32 cellular contexts compared by ENCODE assay signal in genomic region chr3:186691676-186692075, GRCh38. TPM values are rescaled to one million over a fixed set of nuclear protein-coding genes. Genes with fewer than 3 reads are reported as not detected.
"Had no signal": no experiment of that assay in that cellular context is flagged by ENCODE, and none has a peak within 500 bp of the region (broad histone marks: within the 10 kb centered on the region; RNA-seq: fewer than 3 reads in every experiment).

No MANE protein-coding gene starts in this region.

- H3K27ac Mint-ChIP-seq: activated CD4-positive, alpha-beta T cell treated with anti-CD3 and anti-CD28 coated beads, Interleukin-2, amount 10 ng/mL, durations not matched to agents 24 days and 14 days; activated CD8-positive, alpha-beta T cell treated with anti-CD3 and anti-CD28 coated beads for 36 hours; activated naive CD4-positive, alpha-beta T cell treated with anti-CD3 and anti-CD28 coated beads, Interleukin-2, amount 50 U/mL, for 24 hours; activated naive CD8-positive, alpha-beta T cell treated with anti-CD3 and anti-CD28 coated beads, Interleukin-2, amount 10 ng/mL, durations not matched to agents 7 days and 5 days; activated T-cell treated with anti-CD3 and anti-CD28 coated beads, Interleukin-2, amount 50 U/mL, for 72 hours; activated T-helper 17 cell treated with anti-CD3 and anti-CD28 coated beads, Interleukin-2, amount 50 U/mL, for 72 hours; T-helper 1 cell treated with Interleukin-12 subunit alpha and Interleukin-12 subunit beta and Interleukin-4 antibody, amounts not matched to agents 30 μg/mL and 1 μg/mL, for 36 hours; T-helper 2 cell treated with Interferon-gamma antibody and Interleukin-4, amounts not matched to agents 5 μg/mL and 100 μg/mL, for 36 hours had no signal

- DNase-seq: activated CD4-positive, alpha-beta T cell treated with anti-CD3 and anti-CD28 coated beads, Interleukin-2, amount 10 ng/mL, durations not matched to agents 24 days and 14 days; activated CD4-positive, alpha-beta T cell treated with anti-CD3 and anti-CD28 coated beads, Interleukin-2, amount 50 U/mL, for 4 hours; activated CD8-positive, alpha-beta T cell treated with anti-CD3 and anti-CD28 coated beads for 36 hours; activated effector memory CD4-positive, alpha-beta T cell treated with anti-CD3 and anti-CD28 coated beads, Interleukin-2, amount 50 U/mL, for 16 hours; activated naive CD4-positive, alpha-beta T cell treated with Interleukin-2 at 50 U/mL for 16 hours; activated naive CD8-positive, alpha-beta T cell treated with anti-CD3 and anti-CD28 coated beads, Interleukin-2, amount 10 ng/mL, durations not matched to agents 7 days and 5 days; activated T-cell treated with anti-CD3 and anti-CD28 coated beads, Interleukin-2, amount 50 U/mL, for 1 hour; activated T-cell treated with anti-CD3 and anti-CD28 coated beads, Interleukin-2, amount 50 U/mL, for 72 hours; amygdala; Kasumi-1; KG1; NCI-H1048; NCI-H1105 treated with DMSO at 0.1 percent for 48 hours; NCI-H1436; NCI-H1694 treated with DMSO at 0.1 percent for 48 hours; NCI-H2029; NCI-H345; NCI-H524 treated with DMSO at 0.1 percent for 48 hours; RPMI8226; SHP77 treated with DMSO at 0.1 percent for 48 hours; SK-N-SH had no signal

- H3K4me3 ChIP-seq: ascending aorta, breast epithelium, SJSA1 had no signal

- H3K36me3 Mint-ChIP-seq: activated naive CD4-positive, alpha-beta T cell treated with anti-CD3 and anti-CD28 coated beads, Interleukin-2, amount 50 U/mL, for 24 hours; activated naive CD8-positive, alpha-beta T cell treated with anti-CD3 and anti-CD28 coated beads, Interleukin-2, amount 10 ng/mL, durations not matched to agents 7 days and 5 days had no signal

- ATAC-seq: activated CD8-positive, alpha-beta T cell treated with anti-CD3 and anti-CD28 coated beads for 36 hours; activated T-cell treated with anti-CD3 and anti-CD28 coated beads, Interleukin-2, amount 50 U/mL, for 72 hours; activated T-helper 17 cell treated with anti-CD3 and anti-CD28 coated beads, Interleukin-2, amount 50 U/mL, for 72 hours; Panc1 had no signal

- H3K4me1 Mint-ChIP-seq: activated naive CD4-positive, alpha-beta T cell treated with anti-CD3 and anti-CD28 coated beads, Interleukin-2, amount 50 U/mL, for 24 hours had no signal

- H3K4me3 Mint-ChIP-seq: activated CD4-positive, alpha-beta T cell treated with anti-CD3 and anti-CD28 coated beads, Interleukin-2, amount 10 ng/mL, durations not matched to agents 24 days and 14 days; activated CD8-positive, alpha-beta T cell treated with anti-CD3 and anti-CD28 coated beads for 36 hours; activated naive CD4-positive, alpha-beta T cell treated with anti-CD3 and anti-CD28 coated beads, Interleukin-2, amount 50 U/mL, for 24 hours; activated naive CD8-positive, alpha-beta T cell treated with anti-CD3 and anti-CD28 coated beads, Interleukin-2, amount 10 ng/mL, durations not matched to agents 7 days and 5 days; activated T-cell treated with anti-CD3 and anti-CD28 coated beads, Interleukin-2, amount 50 U/mL, for 72 hours; activated T-helper 17 cell treated with anti-CD3 and anti-CD28 coated beads, Interleukin-2, amount 50 U/mL, for 72 hours; T-helper 1 cell treated with Interleukin-12 subunit alpha and Interleukin-12 subunit beta and Interleukin-4 antibody, amounts not matched to agents 30 μg/mL and 1 μg/mL, for 36 hours; T-helper 2 cell treated with Interferon-gamma antibody and Interleukin-4, amounts not matched to agents 5 μg/mL and 100 μg/mL, for 36 hours had no signal

- H3K9me3 Mint-ChIP-seq: activated CD8-positive, alpha-beta T cell treated with anti-CD3 and anti-CD28 coated beads for 36 hours; activated naive CD4-positive, alpha-beta T cell treated with anti-CD3 and anti-CD28 coated beads, Interleukin-2, amount 50 U/mL, for 24 hours; activated T-cell treated with anti-CD3 and anti-CD28 coated beads, Interleukin-2, amount 50 U/mL, for 72 hours; activated T-helper 17 cell treated with anti-CD3 and anti-CD28 coated beads, Interleukin-2, amount 50 U/mL, for 72 hours; T-helper 1 cell treated with Interleukin-12 subunit alpha and Interleukin-12 subunit beta and Interleukin-4 antibody, amounts not matched to agents 30 μg/mL and 1 μg/mL, for 36 hours; T-helper 2 cell treated with Interferon-gamma antibody and Interleukin-4, amounts not matched to agents 5 μg/mL and 100 μg/mL, for 36 hours had no signal

RNA-seq across cellular contexts. Expression of gene KNG1, which starts 25.5 kb away (rescaled TPM):
- total RNA-seq: activated CD4-positive, alpha-beta T cell treated with anti-CD3 and anti-CD28 coated beads, Interleukin-2, amount 10 ng/mL, durations not matched to agents 24 days and 14 days; activated CD8-positive, alpha-beta memory T cell treated with anti-CD3 and anti-CD28 coated beads for 36 hours; activated CD8-positive, alpha-beta T cell treated with anti-CD3 and anti-CD28 coated beads for 36 hours; activated naive CD8-positive, alpha-beta T cell treated with anti-CD3 and anti-CD28 coated beads, Interleukin-2, amount 10 ng/mL, durations not matched to agents 7 days and 5 days; activated T-cell treated with anti-CD3 and anti-CD28 coated beads, Interleukin-2, amount 50 U/mL, for 72 hours; activated T-helper 17 cell treated with anti-CD3 and anti-CD28 coated beads, Interleukin-2, amount 50 U/mL, for 72 hours; ascending aorta; cardiac septum; NCI-H460; SJSA1 had no signal

RNA-seq across cellular contexts. Expression of gene HRG, which starts 25.9 kb away (rescaled TPM):
- total RNA-seq: activated CD4-positive, alpha-beta T cell treated with anti-CD3 and anti-CD28 coated beads, Interleukin-2, amount 10 ng/mL, durations not matched to agents 24 days and 14 days; activated CD8-positive, alpha-beta memory T cell treated with anti-CD3 and anti-CD28 coated beads for 36 hours; activated CD8-positive, alpha-beta T cell treated with anti-CD3 and anti-CD28 coated beads for 36 hours; activated naive CD8-positive, alpha-beta T cell treated with anti-CD3 and anti-CD28 coated beads, Interleukin-2, amount 10 ng/mL, durations not matched to agents 7 days and 5 days; activated T-cell treated with anti-CD3 and anti-CD28 coated beads, Interleukin-2, amount 50 U/mL, for 72 hours; activated T-helper 17 cell treated with anti-CD3 and anti-CD28 coated beads, Interleukin-2, amount 50 U/mL, for 72 hours; breast epithelium; cardiac septum; SJSA1 had no signal

RNA-seq across cellular contexts. Expression of gene FETUB, which starts 51.5 kb away (rescaled TPM):
- total RNA-seq: activated CD4-positive, alpha-beta T cell treated with anti-CD3 and anti-CD28 coated beads, Interleukin-2, amount 10 ng/mL, durations not matched to agents 24 days and 14 days; activated CD8-positive, alpha-beta memory T cell treated with anti-CD3 and anti-CD28 coated beads for 36 hours; activated CD8-positive, alpha-beta T cell treated with anti-CD3 and anti-CD28 coated beads for 36 hours; activated naive CD8-positive, alpha-beta T cell treated with anti-CD3 and anti-CD28 coated beads, Interleukin-2, amount 10 ng/mL, durations not matched to agents 7 days and 5 days; activated T-cell treated with anti-CD3 and anti-CD28 coated beads, Interleukin-2, amount 50 U/mL, for 72 hours; activated T-helper 17 cell treated with anti-CD3 and anti-CD28 coated beads, Interleukin-2, amount 50 U/mL, for 72 hours; ascending aorta; breast epithelium; cardiac septum; NCI-H460; SJSA1 had no signal
